1 cellular context compared by ENCODE assay signal in genomic region chr21:43934716-43935705, GRCh38.
TF ChIP-seq lines count a peak whose summit lies in the region.

No MANE protein-coding gene starts in this region.

TF ChIP-seq in IMR-90, 13 proteins besides CTCF, POLR2A, EP300 and RAD21 (continued from another document):
- TF ChIP-seq SMC3 (IDR thresholded peaks at IDR 0.05; ENCODE audit: low read depth, low read length) (no peak), CHD1 (IDR thresholded peaks at IDR 0.05; ENCODE audit: low read depth, low read length) (no peak), ELK1 (IDR thresholded peaks at IDR 0.05; ENCODE audit: borderline replicate concordance, low read depth, low read length) (no peak), NFE2L2 (IDR thresholded peaks at IDR 0.05; ENCODE audit: low read depth, low read length) (no peak), CEBPB (IDR thresholded peaks at IDR 0.05; ENCODE audit: low read depth, low read length) (no peak), RFX5 (IDR thresholded peaks at IDR 0.05; ENCODE audit: low read depth, low read length) (no peak), FOS (IDR thresholded peaks at IDR 0.05; ENCODE audit: low read depth, low read length) (no peak), MXI1 (IDR thresholded peaks at IDR 0.05; ENCODE audit: borderline replicate concordance, low read depth, low read length) (no peak)
